ENCODE assay signal across 1 cellular context in genomic region chr2:10125842-10126596, GRCh38.
TF ChIP-seq lines count a peak whose summit lies in the region.

No MANE protein-coding gene starts in this region.

TF ChIP-seq in K562, 482 proteins besides CTCF, POLR2A, EP300 and RAD21 (continued from another document):
- 0 out of 4 replicates have a peak, but pooled peaks of 1 of the 2 experiments have one; percentile 33 for TF ChIP-seq BCLAF1 (IDR thresholded peaks at IDR 0.05; ENCODE audit: borderline replicate concordance in 1 of 2, control insufficient read depth in 1 of 2, low read depth in 2 of 2, low read length in 1 of 2)
- peak; percentile 47; the same call in 1 of the 2 replicates for TF ChIP-seq SUPT5H (IDR thresholded peaks at IDR 0.05)
- no peak for TF ChIP-seq CXXC5 (CRISPR knock-in tag; IDR thresholded peaks at IDR 0.05)
- TF ChIP-seq PHF20 (IDR thresholded peaks at IDR 0.05; ENCODE audit: partially characterized antibody), result no peak
- TF ChIP-seq, protein P1, sequence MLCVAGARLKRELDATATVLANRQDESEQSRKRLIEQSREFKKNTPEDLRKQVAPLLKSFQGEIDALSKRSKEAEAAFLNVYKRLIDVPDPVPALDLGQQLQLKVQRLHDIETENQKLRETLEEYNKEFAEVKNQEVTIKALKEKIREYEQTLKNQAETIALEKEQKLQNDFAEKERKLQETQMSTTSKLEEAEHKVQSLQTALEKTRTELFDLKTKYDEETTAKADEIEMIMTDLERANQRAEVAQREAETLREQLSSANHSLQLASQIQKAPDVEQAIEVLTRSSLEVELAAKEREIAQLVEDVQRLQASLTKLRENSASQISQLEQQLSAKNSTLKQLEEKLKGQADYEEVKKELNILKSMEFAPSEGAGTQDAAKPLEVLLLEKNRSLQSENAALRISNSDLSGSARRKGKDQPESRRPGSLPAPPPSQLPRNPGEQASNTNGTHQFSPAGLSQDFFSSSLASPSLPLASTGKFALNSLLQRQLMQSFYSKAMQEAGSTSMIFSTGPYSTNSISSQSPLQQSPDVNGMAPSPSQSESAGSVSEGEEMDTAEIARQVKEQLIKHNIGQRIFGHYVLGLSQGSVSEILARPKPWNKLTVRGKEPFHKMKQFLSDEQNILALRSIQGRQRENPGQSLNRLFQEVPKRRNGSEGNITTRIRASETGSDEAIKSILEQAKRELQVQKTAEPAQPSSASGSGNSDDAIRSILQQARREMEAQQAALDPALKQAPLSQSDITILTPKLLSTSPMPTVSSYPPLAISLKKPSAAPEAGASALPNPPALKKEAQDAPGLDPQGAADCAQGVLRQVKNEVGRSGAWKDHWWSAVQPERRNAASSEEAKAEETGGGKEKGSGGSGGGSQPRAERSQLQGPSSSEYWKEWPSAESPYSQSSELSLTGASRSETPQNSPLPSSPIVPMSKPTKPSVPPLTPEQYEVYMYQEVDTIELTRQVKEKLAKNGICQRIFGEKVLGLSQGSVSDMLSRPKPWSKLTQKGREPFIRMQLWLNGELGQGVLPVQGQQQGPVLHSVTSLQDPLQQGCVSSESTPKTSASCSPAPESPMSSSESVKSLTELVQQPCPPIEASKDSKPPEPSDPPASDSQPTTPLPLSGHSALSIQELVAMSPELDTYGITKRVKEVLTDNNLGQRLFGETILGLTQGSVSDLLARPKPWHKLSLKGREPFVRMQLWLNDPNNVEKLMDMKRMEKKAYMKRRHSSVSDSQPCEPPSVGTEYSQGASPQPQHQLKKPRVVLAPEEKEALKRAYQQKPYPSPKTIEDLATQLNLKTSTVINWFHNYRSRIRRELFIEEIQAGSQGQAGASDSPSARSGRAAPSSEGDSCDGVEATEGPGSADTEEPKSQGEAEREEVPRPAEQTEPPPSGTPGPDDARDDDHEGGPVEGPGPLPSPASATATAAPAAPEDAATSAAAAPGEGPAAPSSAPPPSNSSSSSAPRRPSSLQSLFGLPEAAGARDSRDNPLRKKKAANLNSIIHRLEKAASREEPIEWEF (CRISPR knock-in tag; IDR thresholded peaks at IDR 0.05), result no peak
- peak; percentile 75 for TF ChIP-seq POLR2AphosphoS5 (IDR thresholded peaks at IDR 0.05; ENCODE audit: control insufficient read depth, insufficient read depth, low read depth, low read length)
- no peak for TF ChIP-seq ZNF316 (IDR thresholded peaks at IDR 0.05)
- TF ChIP-seq CHD4 (IDR thresholded peaks at IDR 0.05; ENCODE audit: insufficient read depth, insufficient replicate concordance, low read depth, low read length, poor library complexity, severe bottlenecking), result no peak
TF ChIP-seq in K562: peak in this region for 8.
